In genomic region chr5:132259061-132259851, GRCh38 we compare ENCODE assay signal across 8 cellular contexts. TPM values are rescaled to one million over a fixed set of nuclear protein-coding genes. Genes with fewer than 3 reads are reported as not detected.
A peak's percentile ranks its signal among the peaks of the same experiment; 100 is the strongest.
DNase-seq lines count a peak whose midpoint lies in the region; ATAC-seq, FAIRE-seq and TF ChIP-seq lines count a peak whose summit lies in the region.

No MANE protein-coding gene starts in this region.

- peak overlapping the region; percentile 93 for H3K27ac Mint-ChIP-seq in mesothelial cell of epicardium

- peaks cover 42% of the 10 kb centered on the region for H3K4me1 Mint-ChIP-seq in mesothelial cell of epicardium

- intact Hi-C loops in dorsolateral prefrontal cortex (cut with DNase I): no loop called here

- H3K4me3 Mint-ChIP-seq in mesothelial cell of epicardium: peak overlapping the region; percentile 73

- peaks cover 0 to 5% (median 0%) of the 10 kb centered on the region in 45 donors for H3K27me3 ChIP-seq in dorsolateral prefrontal cortex

- H3K36me3 Mint-ChIP-seq in mesothelial cell of epicardium: peaks cover 9% of the 10 kb centered on the region

- FAIRE-seq in urothelium cell line (lab: Jason Lieb, UNC): peak; percentile 72

- H3K9me3 Mint-ChIP-seq in mesothelial cell of epicardium: no peaks in the 10 kb centered on the region

- DNase-seq in activated effector memory CD4-positive, alpha-beta T cell treated with anti-CD3 and anti-CD28 coated beads, Interleukin-2, amount 50 U/mL, for 16 hours: peak; percentile 46
- no peak for DNase-seq in activated effector memory CD4-positive, alpha-beta T cell treated with Interleukin-2 at 50 U/mL for 16 hours
- DNase-seq in dorsolateral prefrontal cortex (peak in 8 of 10 donors; percentile 47 to 86 (median 70)), mesothelial cell of epicardium (ENCODE audit: low spot score in 2 of 2, unreplicated experiment in 2 of 2) (peak in 1 of 2 experiments; percentile 62), urothelium cell line (ENCODE audit: low spot score) (peak; percentile 64)
- DNase-seq in effector CD4-positive, alpha-beta T cell: no peak

- peak overlapping the region in 58 of 59 donors; percentile 5 to 93 (median 84) for H3K27ac ChIP-seq in dorsolateral prefrontal cortex

- peak overlapping the region in 35 of 59 donors; percentile 3 to 71 (median 58) for H3K4me3 ChIP-seq in dorsolateral prefrontal cortex

- ATAC-seq in GM21723 (IDR thresholded peaks at IDR 0.05; ENCODE audit: unreplicated experiment): no peak
- no peak for ATAC-seq in HG03175 (IDR thresholded peaks at IDR 0.05; ENCODE audit: unreplicated experiment)

- TF ChIP-seq CTCF in dorsolateral prefrontal cortex (IDR thresholded peaks at IDR 0.05 in 54 of 56, conservative IDR thresholded peaks at IDR 0.05 in 2 of 56; ENCODE audit: low read depth in 1 of 56, partially characterized antibody in 56 of 56) (no peak), mesothelial cell of epicardium (IDR thresholded peaks at IDR 0.05; ENCODE audit: unreplicated experiment) (no peak)

- no peaks in the 10 kb centered on the region for H3K27me3 Mint-ChIP-seq in mesothelial cell of epicardium (ENCODE audit: low read depth)

RNA-seq across cellular contexts. Expression of gene PDLIM4, which starts 1.8 kb away (rescaled TPM):
- total RNA-seq in dorsolateral prefrontal cortex: 10 to 100 TPM in 102 of 120 experiments, 1 to 10 TPM in 18; 4.7 to 42.5 (median 14.7) TPM
- 48.8 to 50.7 TPM (median 50.1 TPM) in 3 replicates for total RNA-seq in mesothelial cell of epicardium

RNA-seq across cellular contexts. Expression of gene P4HA2, which starts 31.6 kb away (rescaled TPM):
- total RNA-seq in dorsolateral prefrontal cortex: 10 to 100 TPM; 11.8 to 97.5 (median 27.5) TPM
- 66.3 to 68.7 TPM (median 66.9 TPM) in 3 replicates for total RNA-seq in mesothelial cell of epicardium

RNA-seq across cellular contexts. Expression of gene SLC22A4, which starts 34.9 kb away (rescaled TPM):
- total RNA-seq in dorsolateral prefrontal cortex: 1 to 10 TPM; 1.2 to 7.4 (median 3.0) TPM
- 2.1 to 2.4 TPM (median 2.2 TPM) in 3 replicates for total RNA-seq in mesothelial cell of epicardium

Comparison
In these comparisons a context has a peak if more than half of its experiments do, and no peak if none do; other contexts are left out.
1. DNase-seq: peak in activated effector memory CD4-positive, alpha-beta T cell treated with anti-CD3 and anti-CD28 coated beads, Interleukin-2, amount 50 U/mL, for 16 hours (single experiment), dorsolateral prefrontal cortex (8 of 10) and urothelium cell line (single experiment); none in activated effector memory CD4-positive, alpha-beta T cell treated with Interleukin-2 at 50 U/mL for 16 hours (single experiment) and effector CD4-positive, alpha-beta T cell (single experiment).